ENCODE assay signal across 12 cellular contexts in genomic region chr10:35194471-35194870, GRCh38.
DNase-seq lines count a peak whose midpoint lies in the region; ATAC-seq, FAIRE-seq and TF ChIP-seq lines count a peak whose summit lies in the region.
"Had no signal": no experiment of that assay in that cellular context is flagged by ENCODE, and none has a peak within 500 bp of the region (broad histone marks: within the 10 kb centered on the region; RNA-seq: fewer than 3 reads in every experiment).

No MANE protein-coding gene starts in this region.

- H3K9me3 ChIP-seq in OCI-LY3 (ENCODE audit: insufficient read depth, low read length) (no peaks in the 10 kb centered on the region), kidney (ENCODE audit: control insufficient read depth in 1 of 2, low read length in 2 of 2) (no peaks in the 10 kb centered on the region)
- no peaks in the 10 kb centered on the region for H3K9me3 ChIP-seq in effector memory CD4-positive, alpha-beta T cell (ENCODE audit: control insufficient read depth, low read length)

- no peak for ATAC-seq in activated CD4-positive, alpha-beta T cell treated with anti-CD3 and anti-CD28 coated beads for 36 hours
- ATAC-seq in stimulated activated effector memory CD8-positive, alpha-beta T cell treated with anti-CD3 and anti-CD28 coated beads, Interleukin-12 subunit alpha, Interleukin-12 subunit beta, amount 100 ng/mL, for 72 hours: no peak
- ATAC-seq in GM21447 (IDR thresholded peaks at IDR 0.05; ENCODE audit: unreplicated experiment): no peak

- H2AFZ ChIP-seq in OCI-LY3 (ENCODE audit: low read depth, low read length): no peak overlapping the region

- H3K27me3 ChIP-seq in OCI-LY3 (ENCODE audit: low read depth, low read length): no peaks in the 10 kb centered on the region
- no peaks in the 10 kb centered on the region for H3K27me3 ChIP-seq in effector memory CD4-positive, alpha-beta T cell (replicated peaks; ENCODE audit: control insufficient read depth, insufficient read depth, low read length, poor library complexity, severe bottlenecking)

- peaks cover 45% of the 10 kb centered on the region for H3K4me1 Mint-ChIP-seq in activated CD4-positive, alpha-beta T cell treated with anti-CD3 and anti-CD28 coated beads for 36 hours
- H3K4me1 Mint-ChIP-seq in stimulated activated effector memory CD8-positive, alpha-beta T cell treated with anti-CD3 and anti-CD28 coated beads, Interleukin-12 subunit alpha, Interleukin-12 subunit beta, amount 100 ng/mL, for 72 hours: peaks cover 34% of the 10 kb centered on the region

- H3K36me3 ChIP-seq in OCI-LY3 (replicated peaks; ENCODE audit: low read depth, low read length): no peaks in the 10 kb centered on the region
- H3K36me3 ChIP-seq in effector memory CD4-positive, alpha-beta T cell (ENCODE audit: control insufficient read depth, insufficient read depth, low read length): no peaks in the 10 kb centered on the region
- no peaks in the 10 kb centered on the region for H3K36me3 ChIP-seq in kidney (ENCODE audit: control insufficient read depth in 1 of 2, insufficient read depth in 2 of 2, low read length in 2 of 2)

- peaks cover 5% of the 10 kb centered on the region; the same call in 1 of the 2 replicates for H3K79me2 ChIP-seq in OCI-LY3 (ENCODE audit: low read length)

- peak overlapping the region; percentile 79 for H3K4me3 Mint-ChIP-seq in activated CD4-positive, alpha-beta T cell treated with anti-CD3 and anti-CD28 coated beads for 36 hours
- H3K4me3 Mint-ChIP-seq in stimulated activated effector memory CD8-positive, alpha-beta T cell treated with anti-CD3 and anti-CD28 coated beads, Interleukin-12 subunit alpha, Interleukin-12 subunit beta, amount 100 ng/mL, for 72 hours: peak overlapping the region; percentile 72

- H3K27ac ChIP-seq in OCI-LY3 (ENCODE audit: low read length) (peak overlapping the region; percentile 99; the same call in 1 of the 2 replicates), kidney (ENCODE audit: low read depth in 2 of 2, low read length in 2 of 2) (peak overlapping the region in 1 of 2 donors; percentile 29)
- H3K27ac ChIP-seq in effector memory CD4-positive, alpha-beta T cell (ENCODE audit: insufficient read depth, low read length, poor library complexity, severe bottlenecking): peak overlapping the region; percentile 93

- DNase-seq in activated CD4-positive, alpha-beta T cell treated with anti-CD3 and anti-CD28 coated beads for 36 hours: no peak
- no peak for DNase-seq in activated CD4-positive, alpha-beta T cell treated with anti-CD3 and anti-CD28 coated beads, Interleukin-2, amount 50 U/mL, for 1 hour
- no peak for DNase-seq in effector memory CD4-positive, alpha-beta T cell
- DNase-seq in stimulated activated effector memory CD8-positive, alpha-beta T cell treated with anti-CD3 and anti-CD28 coated beads, Interleukin-12 subunit alpha, Interleukin-12 subunit beta, amount 100 ng/mL, for 72 hours (ENCODE audit: low spot score in 2 of 2): no peak
- DNase-seq in kidney (no peak), COLO829 (ENCODE audit: low spot score) (no peak)
- DNase-seq: activated CD4-positive, CD25-positive, alpha-beta regulatory T cell treated with anti-CD3 and anti-CD28 coated beads, Interleukin-2, amount 50 U/mL, for 72 hours; DMS79 treated with DMSO at 0.1 percent for 48 hours; NCI-H1105; SIG-M5 had no signal

- no peak for FAIRE-seq in kidney (lab: Jason Lieb, UNC)

- H3K4me2 ChIP-seq in OCI-LY3 (ENCODE audit: low read length): no peak overlapping the region

- H3K36me3 Mint-ChIP-seq in activated CD4-positive, alpha-beta T cell treated with anti-CD3 and anti-CD28 coated beads for 36 hours (ENCODE audit: low read depth): peaks cover 29% of the 10 kb centered on the region
- peaks cover 46% of the 10 kb centered on the region for H3K36me3 Mint-ChIP-seq in stimulated activated effector memory CD8-positive, alpha-beta T cell treated with anti-CD3 and anti-CD28 coated beads, Interleukin-12 subunit alpha, Interleukin-12 subunit beta, amount 100 ng/mL, for 72 hours

- no peak overlapping the region for H3K4me3 ChIP-seq in OCI-LY3 (ENCODE audit: low read length)
- no peak overlapping the region for H3K4me3 ChIP-seq in effector memory CD4-positive, alpha-beta T cell (ENCODE audit: insufficient read depth, low read depth, low read length, poor library complexity, severe bottlenecking)
- H3K4me3 ChIP-seq in kidney (ENCODE audit: low read length in 2 of 2): no peak overlapping the region

- peaks cover 14% of the 10 kb centered on the region for H3K4me1 ChIP-seq in OCI-LY3 (ENCODE audit: low read length)
- H3K4me1 ChIP-seq in effector memory CD4-positive, alpha-beta T cell (ENCODE audit: control insufficient read depth, insufficient read depth, low read length, poor library complexity, severe bottlenecking): no peaks in the 10 kb centered on the region
- peaks cover 0 to 6% of the 10 kb centered on the region in 2 donors for H3K4me1 ChIP-seq in kidney (ENCODE audit: control insufficient read depth in 1 of 2, insufficient read depth in 1 of 2, low read depth in 1 of 2, low read length in 2 of 2)

- no peaks in the 10 kb centered on the region for H3K9me3 Mint-ChIP-seq in activated CD4-positive, alpha-beta T cell treated with anti-CD3 and anti-CD28 coated beads for 36 hours (ENCODE audit: low read depth)
- H3K9me3 Mint-ChIP-seq in stimulated activated effector memory CD8-positive, alpha-beta T cell treated with anti-CD3 and anti-CD28 coated beads, Interleukin-12 subunit alpha, Interleukin-12 subunit beta, amount 100 ng/mL, for 72 hours: no peaks in the 10 kb centered on the region

- TF ChIP-seq CTCF in OCI-LY3 (IDR thresholded peaks at IDR 0.05; ENCODE audit: low read depth, low read length) (no peak), kidney (IDR thresholded peaks at IDR 0.05; ENCODE audit: borderline replicate concordance, extremely low read depth, insufficient read depth) (no peak)

- intact Hi-C loops in activated CD4-positive, alpha-beta T cell treated with anti-CD3 and anti-CD28 coated beads for 36 hours (cut with DNase I, micrococcal nuclease): no loop called here
- intact Hi-C loops in kidney (cut with DNase I): no loop called here

- H3K9ac ChIP-seq in OCI-LY3 (ENCODE audit: low read length) (no peak overlapping the region), kidney (ENCODE audit: low read length in 2 of 2) (no peak overlapping the region)

- H3K27me3 Mint-ChIP-seq in activated CD4-positive, alpha-beta T cell treated with anti-CD3 and anti-CD28 coated beads for 36 hours: no peaks in the 10 kb centered on the region

- CTCF ChIA-PET in activated CD4-positive, alpha-beta T cell treated with anti-CD3 and anti-CD28 coated beads for 36 hours (lab: Charles Lee): interaction anchor here (0.8 to 3.4 kb wide), 8 partner anchors 15 to 113 kb away, joined by 3 to 102 read pairs (median 14); partner anchors contain the start of gene CREM

- peak overlapping the region; percentile 98 for H3K27ac Mint-ChIP-seq in activated CD4-positive, alpha-beta T cell treated with anti-CD3 and anti-CD28 coated beads for 36 hours
- peak overlapping the region; percentile 96 for H3K27ac Mint-ChIP-seq in stimulated activated effector memory CD8-positive, alpha-beta T cell treated with anti-CD3 and anti-CD28 coated beads, Interleukin-12 subunit alpha, Interleukin-12 subunit beta, amount 100 ng/mL, for 72 hours

- POLR2A ChIA-PET in activated CD4-positive, alpha-beta T cell treated with anti-CD3 and anti-CD28 coated beads for 36 hours (lab: Charles Lee): interaction anchor here (0.6 to 2.9 kb wide), 6 partner anchors 16 to 133 kb away, joined by 3 to 93 read pairs (median 4); partner anchors contain the start of gene CREM

- no peaks in the 10 kb centered on the region for H4K20me1 ChIP-seq in OCI-LY3 (ENCODE audit: insufficient read depth, low read length)
